Comparison of ENCODE assay signal across 8 cellular contexts in genomic region chr14:55446127-55446736, GRCh38. TPM values are rescaled to one million over a fixed set of nuclear protein-coding genes. Genes with fewer than 3 reads are reported as not detected.
DNase-seq lines count a peak whose midpoint lies in the region; ATAC-seq and TF ChIP-seq lines count a peak whose summit lies in the region.

No MANE protein-coding gene starts in this region.

- H3K27me3 ChIP-seq in colonic mucosa (no peaks in the 10 kb centered on the region), lower lobe of right lung (ENCODE audit: low read depth) (no peaks in the 10 kb centered on the region)

- no peak overlapping the region for H3K4me3 ChIP-seq in colonic mucosa
- H3K4me3 ChIP-seq in lower lobe of right lung = no peak overlapping the region

- H3K27ac ChIP-seq in C4-2B (no peak overlapping the region), colonic mucosa (no peak overlapping the region), lower lobe of right lung (no peak overlapping the region)

- H3K9ac ChIP-seq in colonic mucosa (ENCODE audit: low read depth in 2 of 2, low read length in 2 of 2) = no peak overlapping the region

- no peaks in the 10 kb centered on the region for H3K36me3 Mint-ChIP-seq in WTC11

- peak; percentile 85 for DNase-seq in H4 (ENCODE audit: low spot score)
- DNase-seq in NCI-H2196 treated with DMSO at 0.1 percent for 48 hours (lab: John Stamatoyannopoulos, UW; ENCODE audit: unreplicated experiment) = peak; percentile 46
- DNase-seq in WTC11 (ENCODE audit: low spot score) = peak; percentile 71
- DNase-seq in colonic mucosa = peak; percentile 80
- DNase-seq in lower lobe of right lung = no peak
- peak; percentile 25 for DNase-seq in stimulated activated CD8-positive, alpha-beta memory T cell treated with anti-CD3 and anti-CD28 coated beads, Interleukin-4, amount 100 ng/mL, for 24 hours (ENCODE audit: low read depth)

- ATAC-seq in WTC11 = peak; percentile 90
- ATAC-seq in lower lobe of right lung = peak; percentile 70 to 77
- no peak for ATAC-seq in GM21390 (IDR thresholded peaks at IDR 0.05; ENCODE audit: unreplicated experiment)

- peaks cover 7% of the 10 kb centered on the region for H3K9me3 Mint-ChIP-seq in WTC11

- H3K27ac Mint-ChIP-seq in WTC11 = no peak overlapping the region

- H3K4me1 Mint-ChIP-seq in WTC11 = peaks cover 8% of the 10 kb centered on the region

- CTCF ChIA-PET in WTC11 (lab: Charles Lee) = interaction anchor here (0.6 to 2.6 kb wide), 69 partner anchors 8 to 1036 kb away, joined by 3 to 28 read pairs (median 4); partner anchors contain the start of gene KTN1

- no peaks in the 10 kb centered on the region for H3K27me3 Mint-ChIP-seq in WTC11 (ENCODE audit: low read depth)

- H3K9me3 ChIP-seq in colonic mucosa = no peaks in the 10 kb centered on the region
- no peaks in the 10 kb centered on the region for H3K9me3 ChIP-seq in lower lobe of right lung

- H3K4me3 Mint-ChIP-seq in WTC11 = no peak overlapping the region

- POLR2A ChIA-PET in WTC11 (lab: Charles Lee) = interaction anchor here (0.7 kb wide), 2 partner anchors 107 to 159 kb away, joined by 3 read pairs; no protein-coding TSS in a partner anchor

- peak; percentile 90 for TF ChIP-seq CTCF in C4-2B (conservative IDR thresholded peaks at IDR 0.05)
- peak; percentile 71 for TF ChIP-seq CTCF in WTC11 (IDR thresholded peaks at IDR 0.05)
- peak; percentile 46 for TF ChIP-seq CTCF in colonic mucosa (IDR thresholded peaks at IDR 0.05)
- TF ChIP-seq CTCF in lower lobe of right lung (IDR thresholded peaks at IDR 0.05) = peak; percentile 58

- no peaks in the 10 kb centered on the region for H3K36me3 ChIP-seq in colonic mucosa
- H3K36me3 ChIP-seq in lower lobe of right lung = no peaks in the 10 kb centered on the region

- intact Hi-C loops in colonic mucosa (cut with DNase I) (loop anchor here (10.0 kb wide), 2 partner anchors 249 to 1029 kb away; no protein-coding TSS in a partner anchor), lower lobe of right lung (cut with DNase I) (no loop called here)

- peaks cover 5% of the 10 kb centered on the region for H3K4me1 ChIP-seq in colonic mucosa
- H3K4me1 ChIP-seq in lower lobe of right lung = peaks cover under 1% of the 10 kb centered on the region

TF ChIP-seq in WTC11, 78 proteins besides CTCF, POLR2A, EP300 and RAD21:
- no peak for TF ChIP-seq TEAD1 (CRISPR knock-in tag; IDR thresholded peaks at IDR 0.05)
- TF ChIP-seq SOX15 (CRISPR knock-in tag; IDR thresholded peaks at IDR 0.05) = no peak
- TF ChIP-seq FOXP1 (CRISPR knock-in tag; IDR thresholded peaks at IDR 0.05; ENCODE audit: borderline replicate concordance) = no peak
- no peak for TF ChIP-seq ZBTB43 (CRISPR knock-in tag; IDR thresholded peaks at IDR 0.05)
- no peak for TF ChIP-seq CBFB (CRISPR knock-in tag; IDR thresholded peaks at IDR 0.05; ENCODE audit: low read depth)
- no peak for TF ChIP-seq TP53 (CRISPR knock-in tag; IDR thresholded peaks at IDR 0.05)
- TF ChIP-seq FOXJ3 (CRISPR knock-in tag; IDR thresholded peaks at IDR 0.05; ENCODE audit: borderline replicate concordance) = no peak
TF ChIP-seq in WTC11: peak in this region for 0.

RNA-seq across cellular contexts. Expression of gene TBPL2, which starts 5.8 kb away (rescaled TPM):
- not detected in 2 replicates for total RNA-seq in H4 (2014; rRNA removed; shearing (Covaris generic))
- total RNA-seq in WTC11 (2021) (not detected in 3 replicates), colonic mucosa (under 1 TPM in 1 of 2 donors, not detected in 1; 0.12 TPM), lower lobe of right lung (not detected)

RNA-seq across cellular contexts. Expression of gene ATG14, which starts 34.6 kb away (rescaled TPM):
- total RNA-seq in H4 (2014; rRNA removed; shearing (Covaris generic)) = 5.7 and 6.4 TPM in 2 replicates
- 9.1 to 10.4 TPM (median 9.4 TPM) in 3 replicates for total RNA-seq in WTC11 (2021)
- 1 to 10 TPM; 5.4 to 7.2 TPM for total RNA-seq in colonic mucosa
- total RNA-seq in lower lobe of right lung = 9.8 TPM
